In the genomic region with DNA sequence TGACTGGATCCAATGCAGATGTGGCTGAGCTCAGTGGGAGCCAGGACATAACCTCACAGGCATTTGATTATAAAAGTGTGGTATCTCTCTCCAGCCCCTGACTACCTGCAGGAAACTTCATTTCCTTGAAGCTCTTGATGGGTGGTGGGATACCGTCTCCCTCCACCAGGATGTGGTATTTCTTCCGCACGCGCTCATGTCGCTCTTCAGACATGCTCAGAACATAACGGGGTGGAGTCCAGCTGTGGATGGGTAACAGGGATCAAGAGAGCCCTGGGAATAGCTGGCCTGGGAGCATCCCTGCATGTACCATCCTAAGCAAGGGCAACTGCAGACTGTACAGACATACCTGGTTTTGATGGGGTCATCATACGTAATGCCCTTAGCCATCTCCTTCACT, we compare ENCODE assay signal across 8 cellular contexts. TPM values are rescaled to one million over a fixed set of nuclear protein-coding genes. Genes with fewer than 3 reads are reported as not detected.
DNase-seq lines count a peak whose midpoint lies in the region; TF ChIP-seq lines count a peak whose summit lies in the region.

No MANE protein-coding gene starts in this region.

- no peaks in the 10 kb centered on the region for H3K9me3 Mint-ChIP-seq in activated CD4-positive, alpha-beta T cell treated with anti-CD3 and anti-CD28 coated beads, Interleukin-2, amount 10 ng/mL, durations not matched to agents 7 days and 5 days

- H3K27me3 ChIP-seq in WERI-Rb-1 (ENCODE audit: insufficient read depth, low read depth, severe bottlenecking) = no peaks in the 10 kb centered on the region
- H3K27me3 ChIP-seq in spleen (replicated peaks in 1 of 7) = no peaks in the 10 kb centered on the region

- peak overlapping the region; percentile 80; the same call in 1 of the 2 replicates for H3K4me3 ChIP-seq in WERI-Rb-1 (ENCODE audit: low read depth, low read length)
- peak overlapping the region; percentile 91 for H3K4me3 ChIP-seq in fibroblast of villous mesenchyme (ENCODE audit: low read depth, low read length)
- H3K4me3 ChIP-seq in spleen = peak overlapping the region in 7 of 8 donors; percentile 70 to 98 (median 94)

- H3K27me3 Mint-ChIP-seq in activated CD4-positive, alpha-beta T cell treated with anti-CD3 and anti-CD28 coated beads, Interleukin-2, amount 10 ng/mL, durations not matched to agents 7 days and 5 days = no peaks in the 10 kb centered on the region

- intact Hi-C loops in spleen (cut with DNase I; ENCODE audit: low total_unique reads) = no loop called here

- H3K27ac Mint-ChIP-seq in activated CD4-positive, alpha-beta T cell treated with anti-CD3 and anti-CD28 coated beads, Interleukin-2, amount 10 ng/mL, durations not matched to agents 7 days and 5 days = peak overlapping the region; percentile 84

- H3K4me3 Mint-ChIP-seq in activated CD4-positive, alpha-beta T cell treated with anti-CD3 and anti-CD28 coated beads, Interleukin-2, amount 10 ng/mL, durations not matched to agents 7 days and 5 days = peak overlapping the region; percentile 90

- H3K4me1 Mint-ChIP-seq in activated CD4-positive, alpha-beta T cell treated with anti-CD3 and anti-CD28 coated beads, Interleukin-2, amount 10 ng/mL, durations not matched to agents 7 days and 5 days = peaks cover 40% of the 10 kb centered on the region

- peaks cover 10 to 77% (median 47%) of the 10 kb centered on the region in 6 donors for H3K4me1 ChIP-seq in spleen

- TF ChIP-seq POLR2A in spleen (IDR thresholded peaks at IDR 0.05) = no peak

- H3K27ac ChIP-seq in WERI-Rb-1 = no peak overlapping the region
- peak overlapping the region in 1 of 8 donors; percentile 86 for H3K27ac ChIP-seq in spleen

- WGBS in spleen, 5 donors = 79 to 85% (median 80%) methylated on average over 7 of the region's 7 CpGs

- CTCF ChIA-PET in activated CD4-positive, alpha-beta T cell treated with anti-CD3 and anti-CD28 coated beads, Interleukin-2, amount 10 ng/mL, durations not matched to agents 7 days and 5 days (lab: Charles Lee) = interaction anchor here (0.5 to 2.0 kb wide), 11 partner anchors 11 to 1929 kb away, joined by 3 to 8 read pairs (median 4); partner anchors contain the start of gene PDLIM7

- H3K9me3 ChIP-seq in WERI-Rb-1 (ENCODE audit: severe bottlenecking) (no peaks in the 10 kb centered on the region), spleen (no peaks in the 10 kb centered on the region)

- no peak for DNase-seq in activated CD4-positive, alpha-beta T cell treated with anti-CD3 and anti-CD28 coated beads, Interleukin-2, amount 10 ng/mL, durations not matched to agents 7 days and 5 days
- DNase-seq in activated CD4-positive, alpha-beta T cell treated with anti-CD3 and anti-CD28 coated beads for 48 hours = no peak
- DNase-seq in WERI-Rb-1 (no peak), fibroblast of villous mesenchyme (ENCODE audit: low read depth) (no peak), spleen (no peak), cerebellar cortex (ENCODE audit: low spot score) (no peak), AG08395 (ENCODE audit: low spot score) (no peak)
- DNase-seq in effector CD4-positive, alpha-beta T cell = no peak

- peaks cover 9% of the 10 kb centered on the region for H3K36me3 ChIP-seq in WERI-Rb-1
- H3K36me3 ChIP-seq in spleen = peaks cover 0 to 70% (median 64%) of the 10 kb centered on the region in 6 donors

- peaks cover 41% of the 10 kb centered on the region for H3K36me3 Mint-ChIP-seq in activated CD4-positive, alpha-beta T cell treated with anti-CD3 and anti-CD28 coated beads, Interleukin-2, amount 10 ng/mL, durations not matched to agents 7 days and 5 days (ENCODE audit: low read depth)

- no peak for TF ChIP-seq CTCF in WERI-Rb-1 (IDR thresholded peaks at IDR 0.05; ENCODE audit: low read depth, low read length)
- no peak for TF ChIP-seq CTCF in fibroblast of villous mesenchyme (IDR thresholded peaks at IDR 0.05; ENCODE audit: insufficient read depth, low read depth, low read length)
- TF ChIP-seq CTCF in spleen (IDR thresholded peaks at IDR 0.05 in 8 of 11, conservative IDR thresholded peaks at IDR 0.05 in 3 of 11) = no peak

- POLR2A ChIA-PET in activated CD4-positive, alpha-beta T cell treated with anti-CD3 and anti-CD28 coated beads, Interleukin-2, amount 10 ng/mL, durations not matched to agents 7 days and 5 days (lab: Charles Lee) = interaction anchor here (0.6 kb wide), 1 partner anchor 58 kb away, joined by 3 read pairs; no protein-coding TSS in a partner anchor

RNA-seq across cellular contexts. Expression of gene DDX41, which starts 1.2 kb away (rescaled TPM):
- 100 to 1,000 TPM; 106 to 118 TPM for total RNA-seq in activated CD4-positive, alpha-beta T cell treated with anti-CD3 and anti-CD28 coated beads, Interleukin-2, amount 10 ng/mL, durations not matched to agents 7 days and 5 days
- total RNA-seq in fibroblast of villous mesenchyme (56.0 and 56.1 TPM in 2 replicates), spleen (100 to 1,000 TPM in 2 of 7 donors, 10 to 100 TPM in 5; 68.9 to 126 (median 91.8) TPM)
- polyA plus RNA-seq in spleen = 10 to 100 TPM; 68.9 to 99.4 (median 92.9) TPM

RNA-seq across cellular contexts. Expression of gene DOK3, which starts 6.0 kb away (rescaled TPM):
- 1 to 10 TPM; 2.9 to 3.9 TPM for total RNA-seq in activated CD4-positive, alpha-beta T cell treated with anti-CD3 and anti-CD28 coated beads, Interleukin-2, amount 10 ng/mL, durations not matched to agents 7 days and 5 days
- total RNA-seq in fibroblast of villous mesenchyme (2.6 TPM in 2 replicates), spleen (100 to 1,000 TPM; 111 to 231 (median 149) TPM)
- polyA plus RNA-seq in spleen = 100 to 1,000 TPM in 1 of 3 donors, 10 to 100 TPM in 2; 69.9 to 144 (median 98.4) TPM

RNA-seq across cellular contexts. Expression of gene PDLIM7, which starts 18.2 kb away (rescaled TPM):
- 10 to 100 TPM; 31.6 to 32.4 TPM for total RNA-seq in activated CD4-positive, alpha-beta T cell treated with anti-CD3 and anti-CD28 coated beads, Interleukin-2, amount 10 ng/mL, durations not matched to agents 7 days and 5 days
- total RNA-seq in fibroblast of villous mesenchyme = 283 and 383 TPM in 2 replicates
- total RNA-seq in spleen = 100 to 1,000 TPM in 3 of 7 donors, 10 to 100 TPM in 4; 44.8 to 220 (median 86.4) TPM
- 100 to 1,000 TPM in 1 of 3 donors, 10 to 100 TPM in 2; 42.5 to 125 (median 59.2) TPM for polyA plus RNA-seq in spleen

RNA-seq across cellular contexts. Expression of gene FAM193B, which starts 38.8 kb away (rescaled TPM):
- 100 to 1,000 TPM; 102 to 120 TPM for total RNA-seq in activated CD4-positive, alpha-beta T cell treated with anti-CD3 and anti-CD28 coated beads, Interleukin-2, amount 10 ng/mL, durations not matched to agents 7 days and 5 days
- total RNA-seq in fibroblast of villous mesenchyme (26.3 and 29.6 TPM in 2 replicates), spleen (100 to 1,000 TPM in 5 of 7 donors, 10 to 100 TPM in 2; 86.9 to 155 (median 116) TPM)
- polyA plus RNA-seq in spleen = 100 to 1,000 TPM; 145 to 364 (median 348) TPM

RNA-seq across cellular contexts. Expression of gene DBN1, which starts 42.1 kb away (rescaled TPM):
- total RNA-seq in activated CD4-positive, alpha-beta T cell treated with anti-CD3 and anti-CD28 coated beads, Interleukin-2, amount 10 ng/mL, durations not matched to agents 7 days and 5 days = 1 to 10 TPM; 4.2 to 4.8 TPM
- 201 and 214 TPM in 2 replicates for total RNA-seq in fibroblast of villous mesenchyme
- 10 to 100 TPM; 13.0 to 26.5 (median 17.6) TPM for total RNA-seq in spleen
- 10 to 100 TPM in 1 of 3 donors, 1 to 10 TPM in 2; 6.8 to 16.3 (median 7.6) TPM for polyA plus RNA-seq in spleen

Comparison
In these comparisons a context has a peak if more than half of its experiments do, and no peak if none do; other contexts are left out.
1. RNA of gene DOK3, which starts 6.0 kb away (total RNA-seq): 111 to 231 TPM in spleen; 2.9 to 3.9 TPM in activated CD4-positive, alpha-beta T cell treated with anti-CD3 and anti-CD28 coated beads, Interleukin-2, amount 10 ng/mL, durations not matched to agents 7 days and 5 days and 2.6 TPM in fibroblast of villous mesenchyme; every median in the first group is over 10 times any median in the second.
2. Peak in every context shown above with its lines, with median percentiles within 50 percentile points of each other: H3K4me3 ChIP-seq.